In the genomic region with DNA sequence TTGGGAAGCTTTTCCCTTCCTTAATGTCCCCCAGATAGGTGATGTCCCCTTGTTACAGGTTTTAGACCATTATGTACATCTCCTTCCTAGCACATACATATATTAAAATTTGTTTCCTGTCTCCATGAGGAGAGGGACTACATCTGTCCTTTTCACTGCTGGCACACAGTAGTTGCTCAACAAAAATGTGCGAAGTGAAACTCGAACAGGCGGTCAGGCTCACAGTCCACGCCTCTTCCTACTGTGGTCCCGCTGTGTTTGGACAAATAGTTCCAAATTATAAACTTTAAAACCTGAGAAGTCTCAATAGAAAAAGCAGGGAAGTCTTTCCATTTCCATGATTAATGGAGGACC, we compare ENCODE assay signal across 8 cellular contexts. TPM values are rescaled to one million over a fixed set of nuclear protein-coding genes. Genes with fewer than 3 reads are reported as not detected.
DNase-seq lines count a peak whose midpoint lies in the region; ATAC-seq, FAIRE-seq and TF ChIP-seq lines count a peak whose summit lies in the region.

No MANE protein-coding gene starts in this region.

- ATAC-seq in activated T-helper 17 cell treated with anti-CD3 and anti-CD28 coated beads, Interleukin-2, amount 50 U/mL, for 72 hours (replicated peaks), result no peak
- ATAC-seq in HepG2, result no peak
- no peak for ATAC-seq in sciatic nerve
- no peak for ATAC-seq in GM19397 (IDR thresholded peaks at IDR 0.05; ENCODE audit: unreplicated experiment)

- peaks cover 28% of the 10 kb centered on the region for H3K4me1 Mint-ChIP-seq in activated T-cell treated with anti-CD3 and anti-CD28 coated beads, Interleukin-2, amount 50 U/mL, for 24 hours (ENCODE audit: low read depth)
- peaks cover 6% of the 10 kb centered on the region for H3K4me1 Mint-ChIP-seq in activated T-helper 17 cell treated with anti-CD3 and anti-CD28 coated beads, Interleukin-2, amount 50 U/mL, for 72 hours

- H3K36me3 Mint-ChIP-seq in activated T-cell treated with anti-CD3 and anti-CD28 coated beads, Interleukin-2, amount 50 U/mL, for 24 hours (ENCODE audit: low read depth), result no peaks in the 10 kb centered on the region
- peaks cover 9% of the 10 kb centered on the region for H3K36me3 Mint-ChIP-seq in activated T-helper 17 cell treated with anti-CD3 and anti-CD28 coated beads, Interleukin-2, amount 50 U/mL, for 72 hours (ENCODE audit: low read depth)

- H3K9me3 ChIP-seq in HepG2 (ENCODE audit: low read length) (no peaks in the 10 kb centered on the region), thymus (ENCODE audit: control insufficient read depth) (no peaks in the 10 kb centered on the region)

- H3K9ac ChIP-seq in HepG2 (ENCODE audit: insufficient read depth, low read depth, low read length), result peak overlapping the region; percentile 82; the same call in 1 of the 2 replicates

- peaks cover 13% of the 10 kb centered on the region; the same call in 1 of the 2 replicates for H4K20me1 ChIP-seq in HepG2 (ENCODE audit: insufficient read depth, low read length)

- no peak for FAIRE-seq in HepG2 (lab: Jason Lieb, UNC)

- TF ChIP-seq POLR2A in HepG2 (IDR thresholded peaks at IDR 0.05; ENCODE audit: insufficient read depth in 1 of 2, low read depth in 2 of 2, low read length in 2 of 2), result no peak
- no peak for TF ChIP-seq POLR2A in erythroblast (IDR thresholded peaks at IDR 0.05; ENCODE audit: low read length)

- in situ Hi-C loops in HepG2 (cut with HindIII; ENCODE audit: extremely low pct_ligation_motif_present, low pct_unique_long_range_greater_than_20kb), result no loop called here

- POLR2A ChIA-PET in HepG2 (lab: Yijun Ruan, JAX), result interaction anchor here (1.4 to 2.6 kb wide), 3 partner anchors 52 to 160 kb away, joined by 4 to 27 read pairs (median 4); partner anchors contain the start of gene EXOC6

- peak overlapping the region; percentile 61 for H3K4me3 Mint-ChIP-seq in activated T-cell treated with anti-CD3 and anti-CD28 coated beads, Interleukin-2, amount 50 U/mL, for 24 hours
- peak overlapping the region; percentile 68 for H3K4me3 Mint-ChIP-seq in activated T-helper 17 cell treated with anti-CD3 and anti-CD28 coated beads, Interleukin-2, amount 50 U/mL, for 72 hours

- BruUV-seq in HepG2 (replicated peaks; lab: Mats Ljungman, UMichigan), result no TSS peak

- H3K4me1 ChIP-seq in HepG2 (ENCODE audit: insufficient read depth, low read length), result peaks cover 17% of the 10 kb centered on the region
- peaks cover 8% of the 10 kb centered on the region for H3K4me1 ChIP-seq in thymus (ENCODE audit: control insufficient read depth, insufficient read depth, low read length)

- H3K27ac Mint-ChIP-seq in activated T-cell treated with anti-CD3 and anti-CD28 coated beads, Interleukin-2, amount 50 U/mL, for 24 hours, result no peak overlapping the region
- no peak overlapping the region for H3K27ac Mint-ChIP-seq in activated T-helper 17 cell treated with anti-CD3 and anti-CD28 coated beads, Interleukin-2, amount 50 U/mL, for 72 hours

- peaks cover 72% of the 10 kb centered on the region for H3K27me3 Mint-ChIP-seq in activated T-cell treated with anti-CD3 and anti-CD28 coated beads, Interleukin-2, amount 50 U/mL, for 24 hours
- peaks cover 38% of the 10 kb centered on the region for H3K27me3 Mint-ChIP-seq in activated T-helper 17 cell treated with anti-CD3 and anti-CD28 coated beads, Interleukin-2, amount 50 U/mL, for 72 hours

- peak overlapping the region; percentile 66 to 94 (median 89) for H3K4me3 ChIP-seq in HepG2 (replicated peaks in 1 of 3; ENCODE audit: insufficient read depth in 1 of 3, low read depth in 2 of 3, low read length in 3 of 3)
- H3K4me3 ChIP-seq in thymus (ENCODE audit: low read length), result peak overlapping the region; percentile 57

- 6% methylated on average over 5 of the region's 5 CpGs for WGBS in HepG2 (ENCODE audit: low lambda C conversion rate)
- WGBS in thymus, result 86% methylated on average over 5 of the region's 5 CpGs

- H3K36me3 ChIP-seq in HepG2 (replicated peaks in 1 of 2; ENCODE audit: control insufficient read depth in 1 of 2, insufficient read depth in 2 of 2, low read length in 2 of 2), result 0 out of 5 replicates have a peak, but pooled peaks cover 0 to 5% of the 10 kb centered on the region in 2 experiments
- H3K36me3 ChIP-seq in thymus (ENCODE audit: control insufficient read depth, insufficient read depth), result no peaks in the 10 kb centered on the region

- no peak for TF ChIP-seq EP300 in HepG2 (IDR thresholded peaks at IDR 0.05; ENCODE audit: low read depth in 2 of 2, low read length in 2 of 2)
- TF ChIP-seq EP300 in HepG2 (CRISPR knock-in tag; IDR thresholded peaks at IDR 0.05; ENCODE audit: borderline replicate concordance), result no peak

- intact Hi-C loops in HepG2 (cut with micrococcal nuclease; ENCODE audit: unreplicated experiment), result loop anchor here (2.0 to 5.0 kb wide), 4 partner anchors 68 to 172 kb away; partner anchors contain the start of gene KIF11
- intact Hi-C loops in sciatic nerve (cut with DNase I), result no loop called here

- no peaks in the 10 kb centered on the region; a peak in 1 of 5 replicates for H3K27me3 ChIP-seq in HepG2 (ENCODE audit: control insufficient read depth in 1 of 2, insufficient read depth in 2 of 2, low read length in 2 of 2)
- H3K27me3 ChIP-seq in thymus (ENCODE audit: control insufficient read depth, insufficient read depth), result peaks cover 48% of the 10 kb centered on the region

- H3K9me3 Mint-ChIP-seq in activated T-cell treated with anti-CD3 and anti-CD28 coated beads, Interleukin-2, amount 50 U/mL, for 24 hours, result no peaks in the 10 kb centered on the region
- H3K9me3 Mint-ChIP-seq in activated T-helper 17 cell treated with anti-CD3 and anti-CD28 coated beads, Interleukin-2, amount 50 U/mL, for 72 hours, result peaks cover 5% of the 10 kb centered on the region

- DNase-seq in activated T-cell treated with anti-CD3 and anti-CD28 coated beads, Interleukin-2, amount 50 U/mL, for 24 hours, result no peak
- DNase-seq in activated T-cell treated with anti-CD3 and anti-CD28 coated beads for 4 hours, result no peak
- DNase-seq in HepG2 (ENCODE audit: low spot score), result no peak
- DNase-seq in sciatic nerve (ENCODE audit: low spot score), result no peak
- no peak for DNase-seq in erythroblast (lab: John Stamatoyannopoulos, UW)

- peaks cover 45% of the 10 kb centered on the region for H3K79me2 ChIP-seq in HepG2 (ENCODE audit: insufficient read depth, low read length)

- TF ChIP-seq RAD21 in HepG2 (CRISPR knock-in tag; IDR thresholded peaks at IDR 0.05), result no peak

- H3K4me2 ChIP-seq in HepG2 (ENCODE audit: low read depth, low read length), result peak overlapping the region; percentile 92

- H3K27ac ChIP-seq in HepG2 (ENCODE audit: extremely low read length, insufficient read depth, low read length) (peak overlapping the region; percentile 86), thymus (ENCODE audit: low read depth) (no peak overlapping the region)

- TF ChIP-seq CTCF in HepG2 (CRISPR knock-in tag; IDR thresholded peaks at IDR 0.05), result no peak

- no peak overlapping the region for H2AFZ ChIP-seq in HepG2 (ENCODE audit: low read length)

- CTCF ChIA-PET in HepG2 (lab: Yijun Ruan, JAX; ENCODE audit: low intra/inter-chr PET ratio, low total read pairs), result interaction anchor here (0.8 kb wide), 1 partner anchor 192 kb away, joined by 3 read pairs; no protein-coding TSS in a partner anchor

TF ChIP-seq in HepG2, 621 proteins besides CTCF, POLR2A, EP300 and RAD21 (continues in another document):
- no peak for TF ChIP-seq ZNF724P (CRISPR knock-in tag; IDR thresholded peaks at IDR 0.05; ENCODE audit: borderline replicate concordance)
- no peak for TF ChIP-seq EEA1 (CRISPR knock-in tag; IDR thresholded peaks at IDR 0.05; ENCODE audit: borderline replicate concordance)
- no peak for TF ChIP-seq HNF4A (CRISPR knock-in tag; IDR thresholded peaks at IDR 0.05)
- TF ChIP-seq REL (CRISPR knock-in tag; conservative IDR thresholded peaks at IDR 0.05), result no peak

RNA-seq across cellular contexts. Expression of gene HHEX, which starts 1.2 kb away (rescaled TPM):
- total RNA-seq in activated T-helper 17 cell treated with anti-CD3 and anti-CD28 coated beads, Interleukin-2, amount 50 U/mL, for 72 hours, result 1 to 10 TPM in 1 of 2 donors, under 1 TPM in 1; 0.53 to 1.9 TPM
- total RNA-seq in HepG2 (2016; rRNA removed; fragmentation: Illumina TruSeq; extraction: Trizol), result 46.3 and 48.7 TPM in 2 replicates
- 25.9 and 29.2 TPM in 2 replicates for total RNA-seq in HepG2 (2016; cell fraction: cytosol; rRNA removed; fragmentation: Illumina TruSeq; extraction: Trizol; ENCODE audit: low read depth)
- 43.9 and 48.8 TPM in 2 replicates for total RNA-seq in HepG2 (2016; cell fraction: insoluble cytoplasmic fraction; rRNA removed; fragmentation: Illumina TruSeq; extraction: Trizol)
- total RNA-seq in HepG2 (2016; cell fraction: membrane; rRNA removed; fragmentation: Illumina TruSeq; extraction: Trizol), result 62.2 and 63.1 TPM in 2 replicates
- total RNA-seq in HepG2 (2016; cell fraction: nucleus; rRNA removed; fragmentation: Illumina TruSeq; extraction: Trizol), result 52.5 and 57.6 TPM in 2 replicates
- polyA plus RNA-seq in HepG2 (2011; rRNA removed), result 41.6 and 44.5 TPM in 2 replicates
- 18.5 and 21.6 TPM in 2 replicates for polyA plus RNA-seq in HepG2 (2011; cell fraction: cytosol; rRNA removed)
- 79.7 and 115 TPM in 2 replicates for polyA plus RNA-seq in HepG2 (2011; cell fraction: nucleus; rRNA removed)
- 63.0 and 87.7 TPM in 2 replicates for polyA plus RNA-seq in HepG2 (2012)
- 19.2 and 21.5 TPM in 2 replicates for polyA plus RNA-seq in HepG2 (2016; cell fraction: cytosol; fragmentation: Illumina TruSeq; extraction: Trizol; ENCODE audit: low read depth)
- 83.5 and 84.6 TPM in 2 replicates for polyA plus RNA-seq in HepG2 (2016; cell fraction: insoluble cytoplasmic fraction; fragmentation: Illumina TruSeq; extraction: Trizol; ENCODE audit: low read depth)
- polyA plus RNA-seq in HepG2 (2016; cell fraction: membrane; fragmentation: Illumina TruSeq; extraction: Trizol; ENCODE audit: low read depth), result 48.1 and 50.7 TPM in 2 replicates
- polyA plus RNA-seq in HepG2 (2016; cell fraction: nucleus; fragmentation: Illumina TruSeq; extraction: Trizol; ENCODE audit: insufficient read depth, low read depth), result 143 and 147 TPM in 2 replicates
- polyA minus RNA-seq in HepG2 (2011; rRNA and poly(A)+ RNA removed; ENCODE audit: low replicate concordance), result 4.9 and 26.4 TPM in 2 replicates
- polyA minus RNA-seq in HepG2 (2011; cell fraction: cytosol; rRNA and poly(A)+ RNA removed), result 27.9 and 32.2 TPM in 2 replicates
- 37.4 and 50.1 TPM in 2 replicates for polyA minus RNA-seq in HepG2 (2011; cell fraction: nucleus; rRNA and poly(A)+ RNA removed)
- polyA plus RNA-seq in thymus, result 13.5 TPM
- 15.3 TPM for total RNA-seq in sciatic nerve
